17 cellular contexts compared by ENCODE assay signal in the genomic region with DNA sequence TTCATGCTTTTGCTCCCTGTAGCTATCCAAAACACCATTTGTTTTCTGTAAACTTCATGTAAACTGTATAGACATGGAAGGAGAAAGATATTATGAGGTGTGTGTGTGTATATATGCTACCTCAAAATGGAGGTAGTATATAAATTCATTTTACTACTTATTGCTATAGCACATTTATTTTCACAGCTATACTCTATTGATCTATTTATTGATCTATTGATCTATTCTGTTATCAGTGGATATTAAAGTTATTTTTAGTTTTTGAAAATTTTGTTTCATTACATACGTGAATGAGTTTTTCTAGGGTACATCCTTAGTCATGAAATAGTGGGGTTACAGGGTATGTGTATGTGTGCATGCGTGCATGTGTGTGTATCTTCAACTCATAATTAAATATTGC. TPM values are rescaled to one million over a fixed set of nuclear protein-coding genes. Genes with fewer than 3 reads are reported as not detected.
DNase-seq lines count a peak whose midpoint lies in the region; ATAC-seq, FAIRE-seq and TF ChIP-seq lines count a peak whose summit lies in the region.
"Had no signal": no experiment of that assay in that cellular context is flagged by ENCODE, and none has a peak within 500 bp of the region (broad histone marks: within the 10 kb centered on the region; RNA-seq: fewer than 3 reads in every experiment).

No MANE protein-coding gene starts in this region.

- H3K9me3 Mint-ChIP-seq in endothelial cell (ENCODE audit: unreplicated experiment): no peaks in the 10 kb centered on the region
- H3K9me3 Mint-ChIP-seq: CD4-positive, alpha-beta memory T cell had no signal

- FAIRE-seq in HepG2 (lab: Jason Lieb, UNC) (no peak), RCC 7860 (lab: Jason Lieb, UNC) (no peak)
- FAIRE-seq: A549, G401.6, GM12891, H54 had no signal

- CTCF ChIA-PET in HepG2 (lab: Yijun Ruan, JAX; ENCODE audit: low intra/inter-chr PET ratio, low total read pairs): no interaction called here

- H3K36me3 Mint-ChIP-seq in T-helper 17 cell (ENCODE audit: low read depth) (no peaks in the 10 kb centered on the region), endothelial cell (ENCODE audit: low read depth, unreplicated experiment) (peaks cover 1% of the 10 kb centered on the region)
- H3K36me3 Mint-ChIP-seq: CD4-positive, alpha-beta memory T cell had no signal

- no peak overlapping the region for H3K9ac ChIP-seq in HepG2 (ENCODE audit: insufficient read depth, low read depth, low read length)
- H3K9ac ChIP-seq: GM23248 had no signal

- H2AFZ ChIP-seq in HepG2 (ENCODE audit: low read length): no peak overlapping the region
- H2AFZ ChIP-seq: GM23248 had no signal

- H3K79me2 ChIP-seq in HepG2 (ENCODE audit: insufficient read depth, low read length): peaks cover 98% of the 10 kb centered on the region

- H3K9me3 ChIP-seq in HepG2 (ENCODE audit: low read length) (no peaks in the 10 kb centered on the region), right lobe of liver (no peaks in the 10 kb centered on the region), T-helper 17 cell (ENCODE audit: control insufficient read depth, low read length, poor library complexity, severe bottlenecking) (no peaks in the 10 kb centered on the region)
- H3K9me3 ChIP-seq: A549, BE2C had no signal

- TF ChIP-seq RAD21 in HepG2 (CRISPR knock-in tag; IDR thresholded peaks at IDR 0.05): no peak

- in situ Hi-C loops in HepG2 (cut with HindIII; ENCODE audit: extremely low pct_ligation_motif_present, low pct_unique_long_range_greater_than_20kb): no loop called here

- H3K36me3 ChIP-seq in HepG2 (replicated peaks in 1 of 2; ENCODE audit: control insufficient read depth in 1 of 2, insufficient read depth in 2 of 2, low read length in 2 of 2) (peaks cover 0 to 1% of the 10 kb centered on the region in 2 experiments; a peak in 2 of 5 replicates), right lobe of liver (no peaks in the 10 kb centered on the region)
- H3K36me3 ChIP-seq: BE2C had no signal

- WGBS in HepG2 (ENCODE audit: low lambda C conversion rate): 58% methylated on average over 2 of the region's 2 CpGs
- WGBS in right lobe of liver (ENCODE audit: insufficient coverage, low coverage, low lambda C conversion rate, missing lambda C conversion rate): 87% methylated on average over 2 of the region's 2 CpGs

- TF ChIP-seq CTCF in HepG2 (CRISPR knock-in tag; IDR thresholded peaks at IDR 0.05) (no peak), right lobe of liver (IDR thresholded peaks at IDR 0.05) (no peak), endothelial cell (IDR thresholded peaks at IDR 0.05; ENCODE audit: unreplicated experiment) (no peak)

- no peak for DNase-seq in HepG2 (ENCODE audit: low spot score)
- no peak for DNase-seq in right lobe of liver
- no peak for DNase-seq in T-helper 17 cell
- DNase-seq in endothelial cell (ENCODE audit: low spot score): no peak
- DNase-seq in NAMALWA (ENCODE audit: low spot score): no peak
- no peak for DNase-seq in RCC 7860 (ENCODE audit: low spot score)
- DNase-seq: BE2C; CD4-positive, alpha-beta memory T cell; DMS79; EL; GM23248 had no signal

- H3K27ac Mint-ChIP-seq in T-helper 17 cell (peak overlapping the region; percentile 98), endothelial cell (ENCODE audit: unreplicated experiment) (peak overlapping the region; percentile 38)

- POLR2A ChIA-PET in HepG2 (lab: Yijun Ruan, JAX): no interaction called here

- no peaks in the 10 kb centered on the region for H3K27me3 Mint-ChIP-seq in T-helper 17 cell
- H3K27me3 Mint-ChIP-seq in endothelial cell (ENCODE audit: unreplicated experiment): peaks cover 1% of the 10 kb centered on the region
- H3K27me3 Mint-ChIP-seq: CD4-positive, alpha-beta memory T cell had no signal

- BruUV-seq in HepG2 (replicated peaks; lab: Mats Ljungman, UMichigan): no TSS peak

- ATAC-seq in HepG2: no peak
- no peak for ATAC-seq in right lobe of liver
- no peak for ATAC-seq in T-helper 17 cell
- ATAC-seq: A549 had no signal

- no peaks in the 10 kb centered on the region for H3K27me3 ChIP-seq in HepG2 (ENCODE audit: control insufficient read depth in 1 of 2, insufficient read depth in 2 of 2, low read length in 2 of 2)
- H3K27me3 ChIP-seq in right lobe of liver: no peaks in the 10 kb centered on the region
- H3K27me3 ChIP-seq: BE2C had no signal

- H3K4me1 Mint-ChIP-seq in T-helper 17 cell (peaks cover 32% of the 10 kb centered on the region), endothelial cell (ENCODE audit: unreplicated experiment) (peaks cover 68% of the 10 kb centered on the region)

- H3K4me3 Mint-ChIP-seq in T-helper 17 cell (no peak overlapping the region), endothelial cell (ENCODE audit: unreplicated experiment) (no peak overlapping the region)

- H3K4me3 ChIP-seq in HepG2 (replicated peaks in 1 of 3; ENCODE audit: insufficient read depth in 1 of 3, low read depth in 2 of 3, low read length in 3 of 3) (no peak overlapping the region), right lobe of liver (no peak overlapping the region)
- H3K4me3 ChIP-seq: A549, GM23248 had no signal

- H3K4me2 ChIP-seq in HepG2 (ENCODE audit: low read depth, low read length): no peak overlapping the region
- H3K4me2 ChIP-seq: A549 had no signal

- TF ChIP-seq POLR2A in HepG2 (IDR thresholded peaks at IDR 0.05; ENCODE audit: insufficient read depth in 1 of 2, low read depth in 2 of 2, low read length in 2 of 2) (no peak), right lobe of liver (IDR thresholded peaks at IDR 0.05) (no peak)

- H3K27ac ChIP-seq in HepG2 (ENCODE audit: extremely low read length, insufficient read depth, low read length) (no peak overlapping the region), right lobe of liver (no peak overlapping the region)
- H3K27ac ChIP-seq: C4-2B, GM23248, HL-60 had no signal

- H4K20me1 ChIP-seq in HepG2 (ENCODE audit: insufficient read depth, low read length): peaks cover 40% of the 10 kb centered on the region

- H3K4me1 ChIP-seq in HepG2 (ENCODE audit: insufficient read depth, low read length) (peaks cover 61% of the 10 kb centered on the region), right lobe of liver (peaks cover 0 to 13% (median 0%) of the 10 kb centered on the region in 4 donors)

- TF ChIP-seq EP300 in HepG2 (IDR thresholded peaks at IDR 0.05; ENCODE audit: low read depth in 2 of 2, low read length in 2 of 2) (no peak), HepG2 (CRISPR knock-in tag; IDR thresholded peaks at IDR 0.05; ENCODE audit: borderline replicate concordance) (no peak)

- intact Hi-C loops in HepG2 (cut with micrococcal nuclease; ENCODE audit: unreplicated experiment): no loop called here
- intact Hi-C loops in right lobe of liver (cut with DNase I): no loop called here

RNA-seq across cellular contexts. Expression of a gene that starts 15.5 kb away (rescaled TPM):
- total RNA-seq in HepG2 (2016; rRNA removed; fragmentation: Illumina TruSeq; extraction: Trizol): 32.3 and 43.9 TPM in 2 replicates
- 46.2 and 52.2 TPM in 2 replicates for total RNA-seq in HepG2 (2016; cell fraction: cytosol; rRNA removed; fragmentation: Illumina TruSeq; extraction: Trizol; ENCODE audit: low read depth)
- 26.3 and 43.8 TPM in 2 replicates for total RNA-seq in HepG2 (2016; cell fraction: insoluble cytoplasmic fraction; rRNA removed; fragmentation: Illumina TruSeq; extraction: Trizol)
- total RNA-seq in HepG2 (2016; cell fraction: membrane; rRNA removed; fragmentation: Illumina TruSeq; extraction: Trizol): 73.9 and 84.0 TPM in 2 replicates
- total RNA-seq in HepG2 (2016; cell fraction: nucleus; rRNA removed; fragmentation: Illumina TruSeq; extraction: Trizol): 34.9 and 38.5 TPM in 2 replicates
- polyA plus RNA-seq in HepG2 (2011; rRNA removed): 57.8 and 58.7 TPM in 2 replicates
- polyA plus RNA-seq in HepG2 (2011; cell fraction: cytosol; rRNA removed): 49.3 and 50.7 TPM in 2 replicates
- polyA plus RNA-seq in HepG2 (2011; cell fraction: nucleus; rRNA removed): 53.8 and 60.6 TPM in 2 replicates
- polyA plus RNA-seq in HepG2 (2012): 60.3 and 61.1 TPM in 2 replicates
- 58.2 and 74.1 TPM in 2 replicates for polyA plus RNA-seq in HepG2 (2016; cell fraction: cytosol; fragmentation: Illumina TruSeq; extraction: Trizol; ENCODE audit: low read depth)
- 57.0 and 68.2 TPM in 2 replicates for polyA plus RNA-seq in HepG2 (2016; cell fraction: insoluble cytoplasmic fraction; fragmentation: Illumina TruSeq; extraction: Trizol; ENCODE audit: low read depth)
- polyA plus RNA-seq in HepG2 (2016; cell fraction: membrane; fragmentation: Illumina TruSeq; extraction: Trizol; ENCODE audit: low read depth): 93.8 and 103 TPM in 2 replicates
- polyA plus RNA-seq in HepG2 (2016; cell fraction: nucleus; fragmentation: Illumina TruSeq; extraction: Trizol; ENCODE audit: insufficient read depth, low read depth): 95.3 and 97.7 TPM in 2 replicates
- 21.3 and 56.1 TPM in 2 replicates for polyA minus RNA-seq in HepG2 (2011; rRNA and poly(A)+ RNA removed; ENCODE audit: low replicate concordance)
- 36.5 and 37.9 TPM in 2 replicates for polyA minus RNA-seq in HepG2 (2011; cell fraction: cytosol; rRNA and poly(A)+ RNA removed)
- polyA minus RNA-seq in HepG2 (2011; cell fraction: nucleus; rRNA and poly(A)+ RNA removed): 56.4 and 57.4 TPM in 2 replicates
- 10 to 100 TPM; 10.2 to 18.8 (median 11.1) TPM for total RNA-seq in right lobe of liver
- total RNA-seq in T-helper 17 cell: 10 to 100 TPM; 10.7 to 18.1 TPM
- 115 TPM for total RNA-seq in endothelial cell (ENCODE audit: unreplicated experiment)

RNA-seq across cellular contexts. Expression of a gene that starts 29.4 kb away (rescaled TPM):
- 59.6 and 65.2 TPM in 2 replicates for total RNA-seq in HepG2 (2016; rRNA removed; fragmentation: Illumina TruSeq; extraction: Trizol)
- 39.7 and 43.0 TPM in 2 replicates for total RNA-seq in HepG2 (2016; cell fraction: cytosol; rRNA removed; fragmentation: Illumina TruSeq; extraction: Trizol; ENCODE audit: low read depth)
- 53.3 and 75.1 TPM in 2 replicates for total RNA-seq in HepG2 (2016; cell fraction: insoluble cytoplasmic fraction; rRNA removed; fragmentation: Illumina TruSeq; extraction: Trizol)
- total RNA-seq in HepG2 (2016; cell fraction: membrane; rRNA removed; fragmentation: Illumina TruSeq; extraction: Trizol): 30.0 and 33.1 TPM in 2 replicates
- 99.3 and 116 TPM in 2 replicates for total RNA-seq in HepG2 (2016; cell fraction: nucleus; rRNA removed; fragmentation: Illumina TruSeq; extraction: Trizol)
- 305 and 306 TPM in 2 replicates for polyA plus RNA-seq in HepG2 (2011; rRNA removed)
- polyA plus RNA-seq in HepG2 (2011; cell fraction: cytosol; rRNA removed): 138 and 145 TPM in 2 replicates
- polyA plus RNA-seq in HepG2 (2011; cell fraction: nucleus; rRNA removed): 679 and 865 TPM in 2 replicates
- 137 and 153 TPM in 2 replicates for polyA plus RNA-seq in HepG2 (2012)
- 19.6 and 23.0 TPM in 2 replicates for polyA plus RNA-seq in HepG2 (2016; cell fraction: cytosol; fragmentation: Illumina TruSeq; extraction: Trizol; ENCODE audit: low read depth)
- polyA plus RNA-seq in HepG2 (2016; cell fraction: insoluble cytoplasmic fraction; fragmentation: Illumina TruSeq; extraction: Trizol; ENCODE audit: low read depth): 81.5 and 84.5 TPM in 2 replicates
- polyA plus RNA-seq in HepG2 (2016; cell fraction: membrane; fragmentation: Illumina TruSeq; extraction: Trizol; ENCODE audit: low read depth): 29.2 and 35.3 TPM in 2 replicates
- polyA plus RNA-seq in HepG2 (2016; cell fraction: nucleus; fragmentation: Illumina TruSeq; extraction: Trizol; ENCODE audit: insufficient read depth, low read depth): 510 and 518 TPM in 2 replicates
- 88.4 and 308 TPM in 2 replicates for polyA minus RNA-seq in HepG2 (2011; rRNA and poly(A)+ RNA removed; ENCODE audit: low replicate concordance)
- 73.9 and 99.1 TPM in 2 replicates for polyA minus RNA-seq in HepG2 (2011; cell fraction: cytosol; rRNA and poly(A)+ RNA removed)
- polyA minus RNA-seq in HepG2 (2011; cell fraction: nucleus; rRNA and poly(A)+ RNA removed): 316 and 324 TPM in 2 replicates
- total RNA-seq in right lobe of liver: 10 to 100 TPM; 23.2 to 69.5 (median 48.3) TPM
- 100 to 1,000 TPM in 1 of 2 donors, 10 to 100 TPM in 1; 90.2 to 112 TPM for total RNA-seq in T-helper 17 cell
- 107 TPM for total RNA-seq in endothelial cell (ENCODE audit: unreplicated experiment)
